ENCODE assay signal across 8 cellular contexts in genomic region chr11:65572356-65573043, GRCh38. TPM values are rescaled to one million over a fixed set of nuclear protein-coding genes. Genes with fewer than 3 reads are reported as not detected.
A peak's percentile ranks its signal among the peaks of the same experiment; 100 is the strongest.
DNase-seq lines count a peak whose midpoint lies in the region; ATAC-seq and TF ChIP-seq lines count a peak whose summit lies in the region.

FAM89B (plus strand) TSS chr11:65572538; CDS start chr11:65572670, 132 bp downstream.

- peak within 1 kb of the TSS; percentile 99 for H3K27ac ChIP-seq in CD4-positive, alpha-beta T cell (ENCODE audit: low read depth, low read length)
- peak within 1 kb of the TSS; percentile 57 for H3K27ac ChIP-seq in IMR-90 (ENCODE audit: insufficient read depth, low read length)
- peak within 1 kb of the TSS; percentile 98 for H3K27ac ChIP-seq in RWPE1
- peak within 1 kb of the TSS; percentile 47 for H3K27ac ChIP-seq in fibroblast of lung (ENCODE audit: insufficient read depth, low read length)
- H3K27ac ChIP-seq in naive thymus-derived CD4-positive, alpha-beta T cell (ENCODE audit: low read depth, low read length): peak within 1 kb of the TSS; percentile 96

- peak within 1 kb of the TSS; percentile 97; the same call in 1 of the 2 replicates for H2AK5ac ChIP-seq in IMR-90 (ENCODE audit: low read depth, low read length)

- peak within 1 kb of the TSS; percentile 93 for H3K4me2 ChIP-seq in IMR-90 (ENCODE audit: low read depth, low read length)
- peak within 1 kb of the TSS; percentile 90 for H3K4me2 ChIP-seq in fibroblast of lung (ENCODE audit: extremely low read depth, insufficient read depth, low read length)

- POLR2A ChIA-PET in CD4-positive, alpha-beta T cell (lab: Charles Lee): interaction anchor here (0.5 to 5.5 kb wide), 33 partner anchors 11 to 1233 kb away, joined by 3 to 92 read pairs (median 6); partner anchors contain the start of genes CCDC88B, DPF2, KAT5 and MALAT1
- POLR2A ChIA-PET in IMR-90 (lab: Charles Lee; ENCODE audit: unreplicated experiment): interaction anchor here (0.6 to 1.1 kb wide), 4 partner anchors 73 to 794 kb away, joined by 3 to 9 read pairs (median 4); partner anchors contain the start of genes NEAT1 and SF1
- POLR2A ChIA-PET in RWPE1 (lab: Yijun Ruan, JAX; ENCODE audit: low non-redundant PET): interaction anchor here (0.5 to 2.7 kb wide), 3 partner anchors 31 to 150 kb away, joined by 3 to 16 read pairs (median 6); partner anchors contain the start of gene NEAT1
- POLR2A ChIA-PET in naive thymus-derived CD4-positive, alpha-beta T cell (lab: Charles Lee): interaction anchor here (0.7 to 6.3 kb wide), 29 partner anchors 10 to 437 kb away, joined by 3 to 90 read pairs (median 7); partner anchors contain the start of genes BANF1, EIF1AD, LTBP3 and MALAT1

- peak within 1 kb of the TSS; percentile 27; the same call in 1 of the 2 replicates for H4K5ac ChIP-seq in IMR-90 (ENCODE audit: low read depth, low read length)

- H2BK15ac ChIP-seq in IMR-90 (ENCODE audit: low read depth, low read length): no peak within 1 kb of the TSS

- peak within 1 kb of the TSS; percentile 88 for H3K4ac ChIP-seq in IMR-90 (ENCODE audit: low read depth, low read length)

- H3K4me1 ChIP-seq in IMR-90 (ENCODE audit: control insufficient read depth, insufficient read depth, low read length) (peaks cover 34% of the 10 kb centered on the region), fibroblast of lung (ENCODE audit: control insufficient read depth, extremely low read depth, insufficient read depth, low read length) (peaks cover 48% of the 10 kb centered on the region)
- H3K4me1 ChIP-seq in naive thymus-derived CD4-positive, alpha-beta T cell (ENCODE audit: control insufficient read depth in 2 of 2, insufficient read depth in 2 of 2, low read length in 2 of 2): peaks cover 55 to 58% of the 10 kb centered on the region in 2 donors

- H2BK20ac ChIP-seq in IMR-90 (ENCODE audit: low read depth, low read length): no peak within 1 kb of the TSS

- peak within 1 kb of the TSS; percentile 37; the same call in 1 of the 2 replicates for H3K56ac ChIP-seq in IMR-90 (ENCODE audit: extremely low read depth, insufficient read depth, low read length)

- H3K9ac ChIP-seq in IMR-90 (ENCODE audit: low read depth, low read length): peak within 1 kb of the TSS; percentile 79
- peak within 1 kb of the TSS; percentile 52 for H3K9ac ChIP-seq in fibroblast of lung (ENCODE audit: insufficient read depth, low read length)

- H3K14ac ChIP-seq in IMR-90 (replicated peaks; ENCODE audit: low read depth, low read length): peak within 1 kb of the TSS; percentile 14; the same call in 1 of the 2 replicates

- peak; percentile 63 for TF ChIP-seq POLR2A in IMR-90 (IDR thresholded peaks at IDR 0.05; ENCODE audit: low read depth, low read length)

- TF ChIP-seq RAD21 in IMR-90 (IDR thresholded peaks at IDR 0.05; ENCODE audit: low read length): no peak

- H4K91ac ChIP-seq in IMR-90 (ENCODE audit: insufficient read depth, low read depth, low read length): 0 out of 2 replicates have a peak within 1 kb of the TSS, but pooled peaks have one; percentile 51

- peak; percentile 25 for ATAC-seq in CD4-positive, alpha-beta T cell (ENCODE audit: poor library complexity)
- ATAC-seq in IMR-90 (ENCODE audit: low read depth) (peak; percentile 41), HG03457 (IDR thresholded peaks at IDR 0.05; ENCODE audit: unreplicated experiment) (no peak)
- ATAC-seq in naive thymus-derived CD4-positive, alpha-beta T cell: peak; percentile 37
- peak; percentile 39 for ATAC-seq in stimulated activated memory B cell treated with anti-CD40 and anti-IgM and Interleukin-4, amounts not matched to agents 10 μg/mL and 1 μg/mL and 100 μg/mL, for 72 hours

- CTCF ChIA-PET in CD4-positive, alpha-beta T cell (lab: Charles Lee): interaction anchor here (0.7 to 4.4 kb wide), 7 partner anchors 16 to 287 kb away, joined by 3 to 64 read pairs (median 7); partner anchors contain the start of gene MAP3K11
- CTCF ChIA-PET in IMR-90 (lab: Yijun Ruan, JAX): interaction anchor here (1.0 to 2.6 kb wide), 2 partner anchors 14 to 32 kb away, joined by 4 to 15 read pairs; partner anchors contain the start of gene LTBP3
- CTCF ChIA-PET in RWPE1 (lab: Yijun Ruan, JAX): interaction anchor here (0.6 to 4.7 kb wide), 9 partner anchors 13 to 156 kb away, joined by 3 to 95 read pairs (median 4); no protein-coding TSS in a partner anchor
- CTCF ChIA-PET in naive thymus-derived CD4-positive, alpha-beta T cell (lab: Charles Lee): interaction anchor here (0.5 to 5.2 kb wide), 9 partner anchors 16 to 49 kb away, joined by 3 to 57 read pairs (median 8); partner anchors contain the start of gene PCNX3

- H3K4me3 Mint-ChIP-seq in CD4-positive, alpha-beta T cell: peak within 1 kb of the TSS; percentile 100
- peak within 1 kb of the TSS; percentile 97 for H3K4me3 Mint-ChIP-seq in activated T-helper 2 cell treated with anti-CD3 and anti-CD28 coated beads, Interferon-gamma antibody, Interleukin-2, Interleukin-4, amounts not matched to agents 10 μg/mL and 5 μg/mL and 100 μg/mL, durations not matched to agents 14 hours and 24 hours and 36 hours (ENCODE audit: low read depth)
- peak within 1 kb of the TSS; percentile 91 to 100 (median 96) for H3K4me3 Mint-ChIP-seq in naive thymus-derived CD4-positive, alpha-beta T cell
- H3K4me3 Mint-ChIP-seq in stimulated activated memory B cell treated with anti-CD40 and anti-IgM and Interleukin-4, amounts not matched to agents 10 μg/mL and 1 μg/mL and 100 μg/mL, for 72 hours: peak within 1 kb of the TSS; percentile 92

- peak within 1 kb of the TSS; percentile 86 for H2AFZ ChIP-seq in IMR-90 (replicated peaks; ENCODE audit: low read length, poor library complexity)
- no peak within 1 kb of the TSS for H2AFZ ChIP-seq in fibroblast of lung (ENCODE audit: low read length)

- H3K9me1 ChIP-seq in IMR-90 (ENCODE audit: insufficient read depth, low read length): peaks cover 13% of the 10 kb centered on the region

- peaks cover 76% of the 10 kb centered on the region for H3K4me1 Mint-ChIP-seq in CD4-positive, alpha-beta T cell (ENCODE audit: low read depth)
- peaks cover 47% of the 10 kb centered on the region for H3K4me1 Mint-ChIP-seq in activated T-helper 2 cell treated with anti-CD3 and anti-CD28 coated beads, Interferon-gamma antibody, Interleukin-2, Interleukin-4, amounts not matched to agents 10 μg/mL and 5 μg/mL and 100 μg/mL, durations not matched to agents 14 hours and 24 hours and 36 hours (ENCODE audit: low read depth)
- peaks cover 40 to 65% (median 51%) of the 10 kb centered on the region in 7 donors for H3K4me1 Mint-ChIP-seq in naive thymus-derived CD4-positive, alpha-beta T cell
- H3K4me1 Mint-ChIP-seq in stimulated activated memory B cell treated with anti-CD40 and anti-IgM and Interleukin-4, amounts not matched to agents 10 μg/mL and 1 μg/mL and 100 μg/mL, for 72 hours: peaks cover 72% of the 10 kb centered on the region

- H3K9me3 Mint-ChIP-seq in CD4-positive, alpha-beta T cell: no peaks in the 10 kb centered on the region
- no peaks in the 10 kb centered on the region for H3K9me3 Mint-ChIP-seq in activated T-helper 2 cell treated with anti-CD3 and anti-CD28 coated beads, Interferon-gamma antibody, Interleukin-2, Interleukin-4, amounts not matched to agents 10 μg/mL and 5 μg/mL and 100 μg/mL, durations not matched to agents 14 hours and 24 hours and 36 hours
- H3K9me3 Mint-ChIP-seq in naive thymus-derived CD4-positive, alpha-beta T cell: peaks cover 0 to 1% (median 0%) of the 10 kb centered on the region in 11 donors
- no peaks in the 10 kb centered on the region for H3K9me3 Mint-ChIP-seq in stimulated activated memory B cell treated with anti-CD40 and anti-IgM and Interleukin-4, amounts not matched to agents 10 μg/mL and 1 μg/mL and 100 μg/mL, for 72 hours

- H3K23ac ChIP-seq in IMR-90 (ENCODE audit: low read depth, low read length): peak within 1 kb of the TSS; percentile 78; the same call in 1 of the 2 replicates

- in situ Hi-C loops in IMR-90 (cut with MboI; ENCODE audit: low sequenced_read_pairs): no loop called here

- peak within 1 kb of the TSS; percentile 75 for H3K4me3 ChIP-seq in IMR-90 (ENCODE audit: insufficient read depth, low read depth, low read length)
- peak within 1 kb of the TSS; percentile 61 to 89 (median 73) for H3K4me3 ChIP-seq in fibroblast of lung (replicated peaks in 1 of 4; ENCODE audit: control extremely low read depth in 1 of 4, insufficient read depth in 1 of 4, low read depth in 3 of 4, low read length in 4 of 4)
- H3K4me3 ChIP-seq in naive thymus-derived CD4-positive, alpha-beta T cell (ENCODE audit: low read length): peak within 1 kb of the TSS; percentile 96

- intact Hi-C loops in CD4-positive, alpha-beta T cell (cut with DNase I, micrococcal nuclease): loop anchor here (1.0 to 10.0 kb wide), 4 partner anchors 32 to 545 kb away; partner anchors contain the start of genes RELA (in 1 of the 2), SCYL1 (in 1 of the 2) and SNX15 (in 1 of the 2)
- intact Hi-C loops in IMR-90 (cut with micrococcal nuclease): loop anchor here (5.0 kb wide), 2 partner anchors 35 to 190 kb away; partner anchors contain the start of gene SLC25A45
- intact Hi-C loops in activated T-helper 2 cell treated with anti-CD3 and anti-CD28 coated beads, Interferon-gamma antibody, Interleukin-2, Interleukin-4, amounts not matched to agents 10 μg/mL and 5 μg/mL and 100 μg/mL, durations not matched to agents 14 hours and 24 hours and 36 hours (cut with micrococcal nuclease): loop anchor here (5.0 to 10.0 kb wide), 5 partner anchors 80 to 545 kb away; partner anchors contain the start of genes CFL1, KAT5, SNX15 and TM7SF2
- intact Hi-C loops in naive thymus-derived CD4-positive, alpha-beta T cell (cut with micrococcal nuclease): loop anchor here in 1 of 2 donors (5.0 kb wide), 2 partner anchors 140 to 545 kb away; partner anchors contain the start of genes KAT5 and SNX15

- no peak within 1 kb of the TSS for H3K18ac ChIP-seq in IMR-90 (ENCODE audit: low read depth, low read length)

- peaks cover 4% of the 10 kb centered on the region; the same call in 1 of the 2 replicates for H3K36me3 ChIP-seq in IMR-90 (ENCODE audit: control insufficient read depth, insufficient read depth, low read length)
- peaks cover 1% of the 10 kb centered on the region for H3K36me3 ChIP-seq in fibroblast of lung (ENCODE audit: control insufficient read depth, insufficient read depth, low read length)
- peaks cover 0 to 4% (median 0%) of the 10 kb centered on the region in 3 experiments for H3K36me3 ChIP-seq in naive thymus-derived CD4-positive, alpha-beta T cell (ENCODE audit: control insufficient read depth in 2 of 3, insufficient read depth in 3 of 3, low read length in 3 of 3)

- H4K8ac ChIP-seq in IMR-90 (ENCODE audit: low read depth in 2 of 2, low read length in 2 of 2): no peak within 1 kb of the TSS; a peak in 1 of 4 replicates

- 0% methylated on average over 43 of the region's 86 CpGs; no CpG with 5 or more reads in 1 of the 2 experiments for WGBS in IMR-90 (ENCODE audit: extremely low coverage in 2 of 2, insufficient read length in 1 of 2), 2 experiments

- TF ChIP-seq CTCF in CD4-positive, alpha-beta T cell (IDR thresholded peaks at IDR 0.05): peak; percentile 6
- TF ChIP-seq CTCF in IMR-90 (conservative IDR thresholded peaks at IDR 0.05; ENCODE audit: low read depth, low read length): no peak
- TF ChIP-seq CTCF in RWPE1 (conservative IDR thresholded peaks at IDR 0.05; ENCODE audit: low read depth): no peak
- no peak for TF ChIP-seq CTCF in fibroblast of lung (conservative IDR thresholded peaks at IDR 0.05 in 1 of 2, IDR thresholded peaks at IDR 0.05 in 1 of 2; ENCODE audit: low read depth in 1 of 2, low read length in 2 of 2)

- no peaks in the 10 kb centered on the region for H3K27me3 ChIP-seq in CD4-positive, alpha-beta T cell (ENCODE audit: control insufficient read depth, insufficient read depth, low read length)
- H3K27me3 ChIP-seq in IMR-90 (ENCODE audit: control insufficient read depth, insufficient read depth, low read length): no peaks in the 10 kb centered on the region
- H3K27me3 ChIP-seq in fibroblast of lung (ENCODE audit: control insufficient read depth, insufficient read depth, low read length): no peaks in the 10 kb centered on the region
- H3K27me3 ChIP-seq in naive thymus-derived CD4-positive, alpha-beta T cell (ENCODE audit: control insufficient read depth in 2 of 2, insufficient read depth in 2 of 2, low read length in 2 of 2): no peaks in the 10 kb centered on the region

- peak within 1 kb of the TSS; percentile 73 for H2BK5ac ChIP-seq in IMR-90 (ENCODE audit: low read depth, low read length, poor library complexity, severe bottlenecking)

- no peaks in the 10 kb centered on the region for H3K9me3 ChIP-seq in CD4-positive, alpha-beta T cell (ENCODE audit: control insufficient read depth, low read length)
- H3K9me3 ChIP-seq in IMR-90 (ENCODE audit: control insufficient read depth, insufficient read depth, low read length) (no peaks in the 10 kb centered on the region), fibroblast of lung (ENCODE audit: control insufficient read depth, insufficient read depth, low read depth, low read length) (no peaks in the 10 kb centered on the region)
- H3K9me3 ChIP-seq in naive thymus-derived CD4-positive, alpha-beta T cell (ENCODE audit: control insufficient read depth in 2 of 3, low read length in 3 of 3): no peaks in the 10 kb centered on the region

- H4K20me1 ChIP-seq in IMR-90 (ENCODE audit: insufficient read depth, low read length) (peaks cover 28% of the 10 kb centered on the region), fibroblast of lung (ENCODE audit: control insufficient read depth, extremely low read depth, insufficient read depth, low read length) (no peaks in the 10 kb centered on the region)

- H3K79me2 ChIP-seq in fibroblast of lung (ENCODE audit: control insufficient read depth, insufficient read depth, low read length): peaks cover 46% of the 10 kb centered on the region

- H3K36me3 Mint-ChIP-seq in CD4-positive, alpha-beta T cell (ENCODE audit: low read depth): peaks cover 54% of the 10 kb centered on the region
- peaks cover 41% of the 10 kb centered on the region for H3K36me3 Mint-ChIP-seq in activated T-helper 2 cell treated with anti-CD3 and anti-CD28 coated beads, Interferon-gamma antibody, Interleukin-2, Interleukin-4, amounts not matched to agents 10 μg/mL and 5 μg/mL and 100 μg/mL, durations not matched to agents 14 hours and 24 hours and 36 hours (ENCODE audit: low read depth)
- H3K36me3 Mint-ChIP-seq in naive thymus-derived CD4-positive, alpha-beta T cell: peaks cover 0 to 19% (median 4%) of the 10 kb centered on the region in 5 donors
- H3K36me3 Mint-ChIP-seq in stimulated activated memory B cell treated with anti-CD40 and anti-IgM and Interleukin-4, amounts not matched to agents 10 μg/mL and 1 μg/mL and 100 μg/mL, for 72 hours: peaks cover 9% of the 10 kb centered on the region

- peak within 1 kb of the TSS; percentile 96 for H2AK9ac ChIP-seq in IMR-90 (replicated peaks; ENCODE audit: low read depth, low read length, poor library complexity)

- peak within 1 kb of the TSS; percentile 98 for H3K27ac Mint-ChIP-seq in CD4-positive, alpha-beta T cell
- H3K27ac Mint-ChIP-seq in activated T-helper 2 cell treated with anti-CD3 and anti-CD28 coated beads, Interferon-gamma antibody, Interleukin-2, Interleukin-4, amounts not matched to agents 10 μg/mL and 5 μg/mL and 100 μg/mL, durations not matched to agents 14 hours and 24 hours and 36 hours: peak within 1 kb of the TSS; percentile 87
- H3K27ac Mint-ChIP-seq in naive thymus-derived CD4-positive, alpha-beta T cell: peak within 1 kb of the TSS; percentile 82 to 100 (median 97)
- H3K27ac Mint-ChIP-seq in stimulated activated memory B cell treated with anti-CD40 and anti-IgM and Interleukin-4, amounts not matched to agents 10 μg/mL and 1 μg/mL and 100 μg/mL, for 72 hours: peak within 1 kb of the TSS; percentile 98

- 0 out of 2 replicates have a peak within 1 kb of the TSS, but pooled peaks have one; percentile 8 for H2BK120ac ChIP-seq in IMR-90 (ENCODE audit: low read depth, low read length)

- peaks cover 29 to 73% of the 10 kb centered on the region in 2 experiments for H3K79me1 ChIP-seq in IMR-90 (ENCODE audit: low read depth in 1 of 2, low read length in 2 of 2)

- no TSS peak for BruUV-seq in IMR-90 (replicated peaks; lab: Mats Ljungman, UMichigan)

- dilution Hi-C loops in IMR-90 (cut with HindIII; ENCODE audit: low sequenced_read_pairs, unreplicated experiment): no loop called here

- no peaks in the 10 kb centered on the region for H3K27me3 Mint-ChIP-seq in CD4-positive, alpha-beta T cell
- H3K27me3 Mint-ChIP-seq in activated T-helper 2 cell treated with anti-CD3 and anti-CD28 coated beads, Interferon-gamma antibody, Interleukin-2, Interleukin-4, amounts not matched to agents 10 μg/mL and 5 μg/mL and 100 μg/mL, durations not matched to agents 14 hours and 24 hours and 36 hours (ENCODE audit: low read depth): no peaks in the 10 kb centered on the region
- no peaks in the 10 kb centered on the region for H3K27me3 Mint-ChIP-seq in naive thymus-derived CD4-positive, alpha-beta T cell
- H3K27me3 Mint-ChIP-seq in stimulated activated memory B cell treated with anti-CD40 and anti-IgM and Interleukin-4, amounts not matched to agents 10 μg/mL and 1 μg/mL and 100 μg/mL, for 72 hours: no peaks in the 10 kb centered on the region

- DNase-seq in CD4-positive, alpha-beta T cell: peak; percentile 81 to 92 (median 88)
- DNase-seq in IMR-90: peak; percentile 77
- peak; percentile 77 for DNase-seq in RWPE1 (ENCODE audit: low spot score)
- DNase-seq in activated T-helper 2 cell treated with anti-CD3 and anti-CD28 coated beads, Interferon-gamma antibody, Interleukin-2, Interleukin-4, amounts not matched to agents 10 μg/mL and 5 μg/mL and 100 μg/mL, durations not matched to agents 14 hours and 24 hours and 36 hours (ENCODE audit: low spot score): peak; percentile 90
- peak; percentile 82 to 84 for DNase-seq in fibroblast of lung (ENCODE audit: low read depth in 2 of 2)
- DNase-seq in naive thymus-derived CD4-positive, alpha-beta T cell: peak; percentile 79 to 91 (median 87)

RNA-seq across cellular contexts. Expression of gene FAM89B, which starts in this region (rescaled TPM):
- total RNA-seq in CD4-positive, alpha-beta T cell: 10 to 100 TPM; 23.3 to 27.3 TPM
- total RNA-seq in IMR-90 (2012; rRNA removed) (12.0 and 14.2 TPM in 2 replicates), fibroblast of lung (17.5 and 23.4 TPM in 2 replicates)
- polyA plus RNA-seq in IMR-90 (2012; rRNA removed) (65.5 and 86.6 TPM in 2 replicates), fibroblast of lung (18.2 and 18.3 TPM in 2 replicates)
- polyA plus RNA-seq in IMR-90 (2012; cell fraction: cytosol; rRNA removed): 20.7 and 84.1 TPM in 2 replicates
- polyA plus RNA-seq in IMR-90 (2012; cell fraction: nucleus; rRNA removed; ENCODE audit: low replicate concordance): 26.4 and 80.1 TPM in 2 replicates
- total RNA-seq in activated T-helper 2 cell treated with anti-CD3 and anti-CD28 coated beads, Interferon-gamma antibody, Interleukin-2, Interleukin-4, amounts not matched to agents 10 μg/mL and 5 μg/mL and 100 μg/mL, durations not matched to agents 14 hours and 24 hours and 36 hours: 31.5 and 32.0 TPM in 2 replicates
- 30.6 and 41.2 TPM in 2 replicates for polyA plus RNA-seq in fibroblast of lung (2012)
- 43.9 and 64.2 TPM in 2 replicates for polyA minus RNA-seq in fibroblast of lung (ENCODE audit: low replicate concordance)
- total RNA-seq in naive thymus-derived CD4-positive, alpha-beta T cell: 10 to 100 TPM; 33.0 to 59.7 (median 45.3) TPM
- polyA plus RNA-seq in naive thymus-derived CD4-positive, alpha-beta T cell: 100 to 1,000 TPM in 1 of 2 donors, 10 to 100 TPM in 1; 87.7 to 115 TPM

Comparison
In these comparisons a context has a peak if more than half of its experiments do, and no peak if none do; other contexts are left out.
1. H3K27ac ChIP-seq: peak in every context shown above with its lines; median percentile 99 in CD4-positive, alpha-beta T cell; 98 in RWPE1; 96 in naive thymus-derived CD4-positive, alpha-beta T cell; 57 in IMR-90; 47 in fibroblast of lung.